ENCODE assay signal across 11 cellular contexts in the genomic region with DNA sequence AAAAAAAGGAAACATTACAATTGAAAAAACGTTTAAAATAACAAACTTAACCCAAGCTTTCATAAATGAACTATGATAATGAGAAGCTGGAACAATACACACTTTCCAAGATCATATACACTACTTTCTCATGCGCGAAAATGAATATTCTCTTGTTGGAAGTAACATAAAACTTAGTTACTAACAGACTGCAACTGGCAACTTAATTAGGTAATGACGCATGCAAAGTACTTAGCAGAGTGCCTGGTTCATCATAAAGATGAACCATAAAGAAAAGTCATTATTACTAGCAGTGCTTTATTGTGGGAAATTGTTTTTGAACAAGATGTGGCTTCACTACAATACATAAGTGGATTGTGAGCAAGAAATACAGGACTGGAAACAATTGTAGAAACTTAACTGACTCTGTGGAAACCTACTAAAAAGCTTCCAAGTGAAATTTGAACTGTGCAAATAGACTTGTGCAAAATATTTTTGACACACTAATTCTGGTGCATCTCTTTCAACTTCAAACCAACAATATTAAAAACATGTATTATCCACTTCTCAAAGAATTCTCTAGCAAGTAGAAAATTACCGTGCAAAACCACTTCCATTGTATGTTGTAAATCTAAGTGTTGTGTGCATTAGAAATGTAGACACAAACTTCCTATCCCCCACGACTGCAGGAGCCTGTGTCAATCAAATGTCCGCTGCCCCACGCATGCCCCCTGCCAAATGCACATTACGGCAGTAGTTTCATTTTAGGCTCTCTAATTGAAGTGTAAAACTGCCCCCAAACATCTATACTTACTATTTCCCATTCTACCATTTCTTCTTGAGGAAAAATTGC. TPM values are rescaled to one million over a fixed set of nuclear protein-coding genes. Genes with fewer than 3 reads are reported as not detected.
DNase-seq lines count a peak whose midpoint lies in the region; ATAC-seq and TF ChIP-seq lines count a peak whose summit lies in the region.
"Had no signal": no experiment of that assay in that cellular context is flagged by ENCODE, and none has a peak within 500 bp of the region (broad histone marks: within the 10 kb centered on the region; RNA-seq: fewer than 3 reads in every experiment).

No MANE protein-coding gene starts in this region.

- CTCF ChIA-PET in T-cell (lab: Charles Lee) = no interaction called here

- H3K9me3 Mint-ChIP-seq in T-cell = no peaks in the 10 kb centered on the region

- H3K4me3 Mint-ChIP-seq in T-cell = peak overlapping the region in 2 of 3 donors; percentile 43 to 69

- TF ChIP-seq CTCF in fibroblast of villous mesenchyme (IDR thresholded peaks at IDR 0.05; ENCODE audit: insufficient read depth, low read depth, low read length) (no peak), retinal pigment epithelial cell (conservative IDR thresholded peaks at IDR 0.05; ENCODE audit: low read depth, low read length) (no peak)

- peaks cover 13 to 15% (median 14%) of the 10 kb centered on the region in 3 donors for H3K4me1 Mint-ChIP-seq in T-cell

- H3K36me3 Mint-ChIP-seq in T-cell = no peaks in the 10 kb centered on the region

- DNase-seq in Daoy (ENCODE audit: low read depth) (peak; percentile 37), T-cell (no peak), fibroblast of villous mesenchyme (ENCODE audit: low read depth) (no peak), retinal pigment epithelial cell (ENCODE audit: low read depth) (no peak), NCI-H1436 (lab: John Stamatoyannopoulos, UW) (no peak)
- DNase-seq: activated CD4-positive, alpha-beta T cell treated with anti-CD3 and anti-CD28 coated beads, Interleukin-2, amount 50 U/mL, for 1 hour; GDM1; NCI-H774 had no signal

- POLR2A ChIA-PET in T-cell (lab: Charles Lee) = no interaction called here

- peaks cover 56 to 62% of the 10 kb centered on the region in 2 donors for H3K27me3 Mint-ChIP-seq in T-cell

- H3K4me3 ChIP-seq in fibroblast of villous mesenchyme (ENCODE audit: low read depth, low read length) (peak overlapping the region; percentile 68), retinal pigment epithelial cell (ENCODE audit: low read length) (peak overlapping the region; percentile 81)

- no peak overlapping the region for H3K27ac Mint-ChIP-seq in T-cell

- ATAC-seq in T-cell (replicated peaks in 1 of 4) = no peak
- ATAC-seq in HG03175 (IDR thresholded peaks at IDR 0.05; ENCODE audit: unreplicated experiment) = no peak
- no peak for ATAC-seq in GM18520 (IDR thresholded peaks at IDR 0.05; ENCODE audit: unreplicated experiment)
- ATAC-seq in GM19324 (IDR thresholded peaks at IDR 0.05; ENCODE audit: low FRiP score, unreplicated experiment) = no peak

RNA-seq across cellular contexts. Expression of a gene that starts 2.0 kb away (rescaled TPM):
- 54.6 and 54.9 TPM in 2 replicates for total RNA-seq in Daoy (2014; rRNA removed; shearing (Covaris generic))
- under 1 TPM in 3 of 5 donors, not detected in 2; 0.13 to 0.54 (median 0.18) TPM for total RNA-seq in T-cell
- 50.3 and 85.1 TPM in 2 replicates for total RNA-seq in fibroblast of villous mesenchyme

Comparison
In these comparisons a context has a peak if more than half of its experiments do, and no peak if none do; other contexts are left out.
1. RNA of a gene that starts 2.0 kb away (total RNA-seq): 50.3 to 85.1 TPM in fibroblast of villous mesenchyme and 54.6 to 54.9 TPM in Daoy; 0.13 to 0.54 TPM in T-cell; every median in the first group is over 10 times any median in the second.